Comparison of ENCODE assay signal across 15 cellular contexts in the genomic region with DNA sequence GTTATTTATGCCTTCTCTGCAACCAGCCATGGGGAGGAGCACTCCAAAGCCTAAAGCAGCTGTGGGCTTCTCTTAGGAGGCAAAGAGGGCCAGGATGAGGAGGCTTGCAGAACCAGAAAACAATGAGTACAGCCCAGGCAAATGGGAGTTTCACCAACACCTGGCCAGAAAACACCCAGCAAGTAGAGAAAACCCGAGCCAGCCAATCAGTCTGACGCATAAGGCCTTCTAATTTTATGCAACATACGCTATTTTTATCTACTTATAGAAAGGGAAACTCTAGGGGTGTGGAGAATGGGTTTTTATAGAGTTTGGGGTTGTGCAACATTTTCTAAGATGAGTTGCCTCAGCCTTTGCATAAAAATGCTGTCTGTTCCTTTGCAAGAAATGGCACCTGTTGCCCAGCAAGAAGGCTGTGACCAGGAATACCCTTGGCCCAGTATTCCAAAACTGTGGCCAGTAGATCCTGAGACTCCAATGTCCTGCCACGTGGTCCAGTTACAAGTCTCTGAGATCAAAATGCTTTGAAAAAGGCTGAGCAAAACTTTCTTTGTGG.
"Had no signal": no experiment of that assay in that cellular context is flagged by ENCODE, and none has a peak within 500 bp of the region (broad histone marks: within the 10 kb centered on the region; RNA-seq: fewer than 3 reads in every experiment).

No MANE protein-coding gene starts in this region.

- ATAC-seq: activated CD4-positive, alpha-beta T cell treated with anti-CD3 and anti-CD28 coated beads for 36 hours; esophagus mucosa; naive thymus-derived CD4-positive, alpha-beta T cell; WTC11 had no signal

- H3K4me3 ChIP-seq: prostate gland, right atrium auricular region, tibial artery had no signal

- H3K27ac ChIP-seq: prostate gland, right atrium auricular region, tibial artery had no signal

- H3K9me3 ChIP-seq: prostate gland, right atrium auricular region, tibial artery had no signal

- H3K4me1 ChIP-seq: prostate gland, right atrium auricular region, tibial artery had no signal

- H3K36me3 ChIP-seq: prostate gland, right atrium auricular region, tibial artery had no signal

- H3K27me3 ChIP-seq: right atrium auricular region, tibial artery had no signal

- DNase-seq: activated CD4-positive, alpha-beta T cell treated with anti-CD3 and anti-CD28 coated beads for 36 hours; activated CD4-positive, alpha-beta T cell treated with anti-CD3 and anti-CD28 coated beads, Interleukin-2, amount 50 U/mL, for 48 hours; cerebellar nuclear complex; effector CD4-positive, alpha-beta T cell; immature natural killer cell; mesenchymal stem cell; naive thymus-derived CD4-positive, alpha-beta T cell; stimulated activated CD4-positive, alpha-beta T cell treated with anti-CD3 and anti-CD28 coated beads, Interleukin-2, amount 100 ng/mL, for 24 hours; stimulated activated naive CD4-positive, alpha-beta T cell treated with Interleukin-2 at 50 U/mL for 16 hours; substantia nigra; tibial artery had no signal
